10 cellular contexts compared by ENCODE assay signal in genomic region chr2:233928594-233929351, GRCh38. TPM values are rescaled to one million over a fixed set of nuclear protein-coding genes. Genes with fewer than 3 reads are reported as not detected.
DNase-seq lines count a peak whose midpoint lies in the region; ATAC-seq and TF ChIP-seq lines count a peak whose summit lies in the region.
"Had no signal": no experiment of that assay in that cellular context is flagged by ENCODE, and none has a peak within 500 bp of the region (broad histone marks: within the 10 kb centered on the region; RNA-seq: fewer than 3 reads in every experiment).

No MANE protein-coding gene starts in this region.

- no peak overlapping the region for H3K4me3 Mint-ChIP-seq in immature natural killer cell
- H3K4me3 Mint-ChIP-seq: IgD-negative memory B cell had no signal

- no peaks in the 10 kb centered on the region for H3K4me1 ChIP-seq in ascending aorta

- DNase-seq in ACHN = peak; percentile 44
- DNase-seq in G401 (ENCODE audit: low spot score) = peak; percentile 8
- DNase-seq in NCI-H748 treated with DMSO at 0.1 percent for 48 hours (lab: John Stamatoyannopoulos, UW) = peak; percentile 48
- DNase-seq in epithelial cell of esophagus (ENCODE audit: low read depth) = peak; percentile 31
- no peak for DNase-seq in ascending aorta (ENCODE audit: low spot score in 2 of 2)
- DNase-seq in immature natural killer cell = no peak

- no peaks in the 10 kb centered on the region for H3K36me3 ChIP-seq in ascending aorta

- in situ Hi-C loops in ACHN (cut with HindIII; ENCODE audit: low pct_ligation_motif_present, low pct_unique_long_range_greater_than_20kb, low sequenced_read_pairs) (no loop called here), G401 (cut with HindIII; ENCODE audit: low sequenced_read_pairs) (no loop called here)

- intact Hi-C loops in ascending aorta (cut with DNase I) = no loop called here

- TF ChIP-seq CTCF in epithelial cell of esophagus (IDR thresholded peaks at IDR 0.05; ENCODE audit: insufficient read depth, low read depth, low read length, missing control alignments) = peak; percentile 57
- no peak for TF ChIP-seq CTCF in ascending aorta (IDR thresholded peaks at IDR 0.05)

- ATAC-seq in HG03280 (IDR thresholded peaks at IDR 0.05; ENCODE audit: unreplicated experiment) = no peak
- no peak for ATAC-seq in GM18867 (IDR thresholded peaks at IDR 0.05; ENCODE audit: unreplicated experiment)

- H3K27me3 Mint-ChIP-seq in immature natural killer cell (ENCODE audit: low read depth in 3 of 3) = peaks cover 5 to 35% (median 10%) of the 10 kb centered on the region in 3 donors

- H3K4me1 Mint-ChIP-seq in immature natural killer cell = peaks cover 4 to 13% of the 10 kb centered on the region in 2 donors

- H3K4me3 ChIP-seq in epithelial cell of esophagus (ENCODE audit: low read length) (no peak overlapping the region), ascending aorta (no peak overlapping the region)

- no peaks in the 10 kb centered on the region for H3K9me3 ChIP-seq in ascending aorta

- H3K9me3 Mint-ChIP-seq in immature natural killer cell = peaks cover 0 to 1% (median 0%) of the 10 kb centered on the region in 6 donors
- H3K9me3 Mint-ChIP-seq: IgD-negative memory B cell had no signal

- no peak overlapping the region for H3K27ac ChIP-seq in ascending aorta

- H3K27me3 ChIP-seq in ascending aorta = no peaks in the 10 kb centered on the region

- no peak overlapping the region for H3K27ac Mint-ChIP-seq in immature natural killer cell
- H3K27ac Mint-ChIP-seq: IgD-negative memory B cell had no signal

- H3K36me3 Mint-ChIP-seq in immature natural killer cell = peaks cover 0 to 3% (median 0%) of the 10 kb centered on the region in 3 donors
- H3K36me3 Mint-ChIP-seq: IgD-negative memory B cell had no signal

RNA-seq across cellular contexts. Expression of gene TRPM8, which starts 11.6 kb away (rescaled TPM):
- total RNA-seq in G401 (2014; rRNA removed; shearing (Covaris generic)) = not detected in 2 replicates
- total RNA-seq in ascending aorta = not detected
- under 1 TPM; 0.06 to 0.52 (median 0.42) TPM for polyA plus RNA-seq in immature natural killer cell
- total RNA-seq: urinary bladder had no signal
- polyA plus RNA-seq: IgD-negative memory B cell had no signal

Comparison
In these comparisons a context has a peak if more than half of its experiments do, and no peak if none do; other contexts are left out.
1. DNase-seq: peak in ACHN (single experiment), G401 (single experiment), NCI-H748 treated with DMSO at 0.1 percent for 48 hours (single experiment) and epithelial cell of esophagus (single experiment); none in ascending aorta (0 of 2) and immature natural killer cell (0 of 3).